Comparison of ENCODE assay signal across 21 cellular contexts in genomic region chr3:44501971-44502370, GRCh38.
"Had no signal": no experiment of that assay in that cellular context is flagged by ENCODE, and none has a peak within 500 bp of the region (broad histone marks: within the 10 kb centered on the region; RNA-seq: fewer than 3 reads in every experiment).

No MANE protein-coding gene starts in this region.

- H3K27me3 ChIP-seq: gastrocnemius medialis, neutrophil, right lobe of liver, stomach had no signal

- FAIRE-seq: colon, kidney had no signal

- H3K27me3 Mint-ChIP-seq: dendritic cell treated with granulocyte-macrophage colony-stimulating factor and Interleukin-4, amounts not matched to agents 40 ng/mL and 50 ng/mL, for 4 days; effector memory CD8-positive, alpha-beta T cell; naive thymus-derived CD8-positive, alpha-beta T cell had no signal

- H3K4me3 Mint-ChIP-seq: dendritic cell treated with granulocyte-macrophage colony-stimulating factor and Interleukin-4, amounts not matched to agents 40 ng/mL and 50 ng/mL, for 4 days; effector memory CD8-positive, alpha-beta T cell; immature natural killer cell; naive thymus-derived CD8-positive, alpha-beta T cell had no signal

- H3K27ac ChIP-seq: gastrocnemius medialis, neutrophil, psoas muscle, right lobe of liver, stomach, thoracic aorta had no signal

- H3K27ac Mint-ChIP-seq: dendritic cell treated with granulocyte-macrophage colony-stimulating factor and Interleukin-4, amounts not matched to agents 40 ng/mL and 50 ng/mL, for 4 days; effector memory CD8-positive, alpha-beta T cell; immature natural killer cell had no signal

- H3K4me1 ChIP-seq: gastrocnemius medialis, psoas muscle, right lobe of liver had no signal

- DNase-seq: effector memory CD8-positive, alpha-beta T cell; gastrocnemius medialis; glutamatergic neuron; immature natural killer cell; kidney; left colon; left ventricle myocardium superior; mucosa of descending colon; naive thymus-derived CD8-positive, alpha-beta T cell; psoas muscle; retina; right lobe of liver; stimulated activated CD4-positive, alpha-beta T cell treated with anti-CD3 and anti-CD28 coated beads, Interleukin-2, amount 100 ng/mL, for 24 hours; stimulated activated naive CD4-positive, alpha-beta T cell; stomach; substantia nigra; trophoblast cell had no signal

- H3K4me3 ChIP-seq: mucosa of descending colon, psoas muscle, right lobe of liver, stomach, thoracic aorta had no signal
